In genomic region chr2:60966465-60967405, GRCh38 we compare ENCODE assay signal across 13 cellular contexts. TPM values are rescaled to one million over a fixed set of nuclear protein-coding genes. Genes with fewer than 3 reads are reported as not detected.
A peak's percentile ranks its signal among the peaks of the same experiment; 100 is the strongest.
DNase-seq lines count a peak whose midpoint lies in the region; ATAC-seq and TF ChIP-seq lines count a peak whose summit lies in the region.
"Had no signal": no experiment of that assay in that cellular context is flagged by ENCODE, and none has a peak within 500 bp of the region (broad histone marks: within the 10 kb centered on the region; RNA-seq: fewer than 3 reads in every experiment).

No MANE protein-coding gene starts in this region.

- H3K9me3 ChIP-seq in KOPT-K1 (ENCODE audit: insufficient read depth, low read length, poor library complexity, severe bottlenecking) (peaks cover 8% of the 10 kb centered on the region), body of pancreas (no peaks in the 10 kb centered on the region)
- H3K9me3 ChIP-seq: colonic mucosa, heart left ventricle, Peyer's patch had no signal

- no peaks in the 10 kb centered on the region for H3K27me3 Mint-ChIP-seq in stimulated activated naive CD8-positive, alpha-beta T cell treated with anti-CD3 and anti-CD28 coated beads, Interleukin-15, Interleukin-2, amounts not matched to agents 100 ng/mL and 50 ng/mL, for 24 hours

- H3K27ac ChIP-seq in KOPT-K1 (ENCODE audit: low read depth, low read length, poor library complexity, severe bottlenecking) (peak overlapping the region; percentile 78), body of pancreas (no peak overlapping the region)
- H3K27ac ChIP-seq: C4-2B, colonic mucosa had no signal

- peaks cover 57% of the 10 kb centered on the region for H3K4me1 Mint-ChIP-seq in stimulated activated naive CD8-positive, alpha-beta T cell treated with anti-CD3 and anti-CD28 coated beads, Interleukin-15, Interleukin-2, amounts not matched to agents 100 ng/mL and 50 ng/mL, for 24 hours (ENCODE audit: low read depth)

- DNase-seq in stimulated activated naive CD8-positive, alpha-beta T cell treated with anti-CD3 and anti-CD28 coated beads, Interleukin-15, Interleukin-2, amounts not matched to agents 100 U/mL and 50 U/mL, for 24 hours, result no peak
- no peak for DNase-seq in NCI-H1092 (lab: John Stamatoyannopoulos, UW)
- DNase-seq in SIG-M5 treated with dmso at 0.1 percent for 504 hours (lab: John Stamatoyannopoulos, UW; ENCODE audit: unreplicated experiment), result no peak
- no peak for DNase-seq in left ventricle myocardium superior
- no peak for DNase-seq in body of pancreas
- DNase-seq: activated CD8-positive, alpha-beta memory T cell treated with anti-CD3 and anti-CD28 coated beads for 24 hours; colonic mucosa; heart left ventricle; Peyer's patch had no signal

- H3K27me3 ChIP-seq in body of pancreas, result no peaks in the 10 kb centered on the region
- H3K27me3 ChIP-seq: colonic mucosa, heart left ventricle, Peyer's patch had no signal

- H3K36me3 Mint-ChIP-seq in stimulated activated naive CD8-positive, alpha-beta T cell treated with anti-CD3 and anti-CD28 coated beads, Interleukin-15, Interleukin-2, amounts not matched to agents 100 ng/mL and 50 ng/mL, for 24 hours (ENCODE audit: low read depth), result peaks cover 17% of the 10 kb centered on the region

- H3K4me3 ChIP-seq in body of pancreas, result no peak overlapping the region
- H3K4me3 ChIP-seq: colonic mucosa, heart left ventricle, Peyer's patch had no signal

- no peak for ATAC-seq in stimulated activated naive CD8-positive, alpha-beta T cell treated with anti-CD3 and anti-CD28 coated beads, Interleukin-15, Interleukin-2, amounts not matched to agents 100 U/mL and 50 U/mL, for 24 hours
- ATAC-seq in HG02588 (IDR thresholded peaks at IDR 0.05; ENCODE audit: unreplicated experiment) (peak; percentile 74), left ventricle myocardium superior (no peak), body of pancreas (no peak)
- ATAC-seq: heart left ventricle had no signal

- peak overlapping the region; percentile 51 for H3K27ac Mint-ChIP-seq in stimulated activated naive CD8-positive, alpha-beta T cell treated with anti-CD3 and anti-CD28 coated beads, Interleukin-15, Interleukin-2, amounts not matched to agents 100 ng/mL and 50 ng/mL, for 24 hours

- peak overlapping the region; percentile 33 for H3K4me3 Mint-ChIP-seq in stimulated activated naive CD8-positive, alpha-beta T cell treated with anti-CD3 and anti-CD28 coated beads, Interleukin-15, Interleukin-2, amounts not matched to agents 100 ng/mL and 50 ng/mL, for 24 hours

- H3K36me3 ChIP-seq in KOPT-K1 (ENCODE audit: insufficient read depth, low read length) (no peaks in the 10 kb centered on the region), body of pancreas (replicated peaks in 1 of 2; ENCODE audit: insufficient read depth in 1 of 2, low read depth in 2 of 2) (no peaks in the 10 kb centered on the region)
- H3K36me3 ChIP-seq: colonic mucosa, Peyer's patch had no signal

- WGBS in body of pancreas, 2 donors, result 84 to 93% methylated on average over 2 of the region's 2 CpGs

- H3K9me3 Mint-ChIP-seq in stimulated activated naive CD8-positive, alpha-beta T cell treated with anti-CD3 and anti-CD28 coated beads, Interleukin-15, Interleukin-2, amounts not matched to agents 100 ng/mL and 50 ng/mL, for 24 hours, result no peaks in the 10 kb centered on the region

- intact Hi-C loops in left ventricle myocardium superior (cut with micrococcal nuclease), result no loop called here
- intact Hi-C loops in body of pancreas (cut with DNase I), result no loop called here

- TF ChIP-seq POLR2A in body of pancreas (IDR thresholded peaks at IDR 0.05), result no peak

- no peak for TF ChIP-seq CTCF in body of pancreas (IDR thresholded peaks at IDR 0.05)

- H3K4me1 ChIP-seq in body of pancreas, result peaks cover 12% of the 10 kb centered on the region
- H3K4me1 ChIP-seq: colonic mucosa, Peyer's patch had no signal

RNA-seq across cellular contexts. Expression of gene PEX13, which starts 50.8 kb away (rescaled TPM):
- total RNA-seq in left ventricle myocardium superior, result 25.7 TPM
- total RNA-seq in body of pancreas, result 10 to 100 TPM; 18.2 to 19.8 TPM

RNA-seq across cellular contexts. Expression of gene PUS10, which starts 51.3 kb away (rescaled TPM):
- total RNA-seq in left ventricle myocardium superior (5.5 TPM), body of pancreas (10 to 100 TPM in 1 of 2 donors, 1 to 10 TPM in 1; 3.6 to 15.6 TPM)
